Comparison of ENCODE assay signal across 9 cellular contexts in the genomic region with DNA sequence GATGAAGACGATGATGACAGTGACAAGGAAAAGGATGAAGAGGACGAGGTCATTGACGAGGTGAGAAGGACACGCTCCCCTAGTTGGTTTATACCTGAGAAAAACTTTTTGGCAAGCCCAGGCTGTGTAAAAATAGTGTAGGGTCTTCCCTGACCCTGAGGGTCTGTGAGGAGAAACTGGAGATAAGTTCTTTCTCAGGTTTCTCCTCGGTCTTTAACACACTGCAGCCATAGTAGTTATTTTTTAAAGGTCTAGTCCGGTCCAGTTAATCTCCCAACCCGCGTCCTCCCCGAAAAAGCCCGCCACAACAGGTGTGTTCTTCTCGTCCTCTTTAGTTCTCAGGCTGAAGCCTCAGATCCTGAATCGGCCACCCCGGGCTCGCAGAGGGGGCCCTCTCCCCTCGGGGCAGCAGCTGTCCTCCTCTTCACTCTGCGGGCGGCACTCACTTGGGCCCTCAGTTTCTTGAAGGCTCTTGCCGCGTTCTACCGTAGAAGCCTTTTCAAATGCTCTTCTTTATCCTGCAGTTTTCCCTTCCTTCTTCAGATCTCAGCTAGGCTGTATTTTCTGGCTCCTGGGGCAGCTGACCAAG. TPM values are rescaled to one million over a fixed set of nuclear protein-coding genes. Genes with fewer than 3 reads are reported as not detected.
DNase-seq lines count a peak whose midpoint lies in the region; ATAC-seq, FAIRE-seq and TF ChIP-seq lines count a peak whose summit lies in the region.
"Had no signal": no experiment of that assay in that cellular context is flagged by ENCODE, and none has a peak within 500 bp of the region (broad histone marks: within the 10 kb centered on the region; RNA-seq: fewer than 3 reads in every experiment).

No MANE protein-coding gene starts in this region.

- TF ChIP-seq CTCF in left lung (IDR thresholded peaks at IDR 0.05) (no peak), GM10248 (IDR thresholded peaks at IDR 0.05; ENCODE audit: control extremely low read depth, extremely low read depth, low read depth, missing control alignments) (no peak)

- no peak for ATAC-seq in left lung
- ATAC-seq in HG02840 (IDR thresholded peaks at IDR 0.05; ENCODE audit: low FRiP score, unreplicated experiment), result no peak

- DNase-seq in DMS 273 (lab: John Stamatoyannopoulos, UW; ENCODE audit: unreplicated experiment) (peak; percentile 17), DMS 273 treated with DMSO at 0.1 percent for 48 hours (lab: John Stamatoyannopoulos, UW) (no peak), adipocyte (ENCODE audit: low read depth) (peak; percentile 54), left lung (no peak), urothelium cell line (ENCODE audit: low spot score) (peak; percentile 5), GM10248 (ENCODE audit: extremely low spot score) (no peak)

- peaks cover 38% of the 10 kb centered on the region for H3K36me3 ChIP-seq in HUES48 (ENCODE audit: control insufficient read depth, insufficient read depth, low read length)
- peaks cover 26% of the 10 kb centered on the region for H3K36me3 ChIP-seq in adipocyte (ENCODE audit: control insufficient read depth, insufficient read depth, low read length, severe bottlenecking)
- H3K36me3 ChIP-seq in left lung, result peaks cover 0 to 26% of the 10 kb centered on the region in 2 donors

- FAIRE-seq in urothelium cell line (lab: Jason Lieb, UNC), result no peak
- FAIRE-seq: A204.1 had no signal

- CTCF ChIA-PET in GM10248 (lab: Yijun Ruan, JAX), result interaction anchor here (1.1 kb wide), 1 partner anchor 7 kb away, joined by 4 read pairs; no protein-coding TSS in a partner anchor

- H3K9me3 ChIP-seq in HUES48 (ENCODE audit: control insufficient read depth, insufficient read depth, low read length), result no peaks in the 10 kb centered on the region
- no peaks in the 10 kb centered on the region for H3K9me3 ChIP-seq in adipocyte (ENCODE audit: control insufficient read depth, low read length)
- H3K9me3 ChIP-seq in left lung, result no peaks in the 10 kb centered on the region

- H3K4me1 ChIP-seq in HUES48 (ENCODE audit: control insufficient read depth, insufficient read depth, low read length) (peaks cover 6% of the 10 kb centered on the region; the same call in 1 of the 2 replicates), adipocyte (ENCODE audit: control insufficient read depth, insufficient read depth, low read length) (peaks cover 34% of the 10 kb centered on the region), left lung (peaks cover 26 to 51% of the 10 kb centered on the region in 2 donors)

- H3K27ac ChIP-seq in HUES48 (ENCODE audit: low read depth, low read length), result peak overlapping the region; percentile 96
- H3K27ac ChIP-seq in left lung, result peak overlapping the region in 1 of 2 donors; percentile 92

- H3K4me3 ChIP-seq in HUES48 (ENCODE audit: low read depth, low read length) (peak overlapping the region; percentile 81), adipocyte (ENCODE audit: low read length) (peak overlapping the region; percentile 94), left lung (peak overlapping the region; percentile 86 to 96)

- H3K9ac ChIP-seq in HUES48 (ENCODE audit: low read depth, low read length) (peak overlapping the region; percentile 99), adipocyte (ENCODE audit: low read length) (peak overlapping the region; percentile 96)

- H3K27me3 ChIP-seq in HUES48 (ENCODE audit: control insufficient read depth, insufficient read depth, low read length), result no peaks in the 10 kb centered on the region
- no peaks in the 10 kb centered on the region for H3K27me3 ChIP-seq in adipocyte (replicated peaks; ENCODE audit: control insufficient read depth, insufficient read depth, low read length)
- H3K27me3 ChIP-seq in left lung, result no peaks in the 10 kb centered on the region

- POLR2A ChIA-PET in GM10248 (lab: Yijun Ruan, JAX), result no interaction called here

- intact Hi-C loops in left lung (cut with DNase I), result no loop called here

RNA-seq across cellular contexts. Expression of a gene that starts 0.4 kb away (rescaled TPM):
- total RNA-seq in left lung, result 10 to 100 TPM; 39.4 to 52.9 TPM

RNA-seq across cellular contexts. Expression of a gene that starts 0.7 kb away (rescaled TPM):
- total RNA-seq in left lung, result 10 to 100 TPM; 42.0 to 45.3 TPM

RNA-seq across cellular contexts. Expression of a gene that starts 48.1 kb away (rescaled TPM):
- under 1 TPM; 0.13 to 0.32 TPM for total RNA-seq in left lung

RNA-seq across cellular contexts. Expression of a gene that starts 57.3 kb away (rescaled TPM):
- 10 to 100 TPM; 31.0 to 32.0 TPM for total RNA-seq in left lung

Comparison
In these comparisons a context has a peak if more than half of its experiments do, and no peak if none do; other contexts are left out.
1. DNase-seq: peak in DMS 273 (single experiment), adipocyte (single experiment) and urothelium cell line (single experiment); none in DMS 273 treated with DMSO at 0.1 percent for 48 hours (single experiment), left lung (0 of 2) and GM10248 (single experiment).
2. Peak in every context shown above with its lines, with median percentiles within 50 percentile points of each other: H3K4me3 ChIP-seq.